In genomic region chr20:63749597-63750508, GRCh38 we compare ENCODE assay signal across 1 cellular context.
TF ChIP-seq lines count a peak whose summit lies in the region.

No MANE protein-coding gene starts in this region.

TF ChIP-seq in WTC11, 78 proteins besides CTCF, POLR2A, EP300 and RAD21:
- TF ChIP-seq ARID4B (CRISPR knock-in tag; IDR thresholded peaks at IDR 0.05; ENCODE audit: borderline replicate concordance) (no peak), EMX1 (CRISPR knock-in tag; IDR thresholded peaks at IDR 0.05) (no peak), IRF2 (CRISPR knock-in tag; IDR thresholded peaks at IDR 0.05; ENCODE audit: borderline replicate concordance, low read depth) (no peak), ZNF281 (CRISPR knock-in tag; IDR thresholded peaks at IDR 0.05) (no peak), ZNF425 (CRISPR knock-in tag; conservative IDR thresholded peaks at IDR 0.05) (no peak), AR (CRISPR knock-in tag; IDR thresholded peaks at IDR 0.05) (no peak), PRDM15 (CRISPR knock-in tag; IDR thresholded peaks at IDR 0.05) (no peak), ETV6 (CRISPR knock-in tag; IDR thresholded peaks at IDR 0.05) (no peak), ZNF263 (CRISPR knock-in tag; IDR thresholded peaks at IDR 0.05; ENCODE audit: low read depth) (no peak), HMGXB4 (CRISPR knock-in tag; IDR thresholded peaks at IDR 0.05) (no peak), SP1 (CRISPR knock-in tag; conservative IDR thresholded peaks at IDR 0.05) (no peak), ZNF512 (CRISPR knock-in tag; IDR thresholded peaks at IDR 0.05; ENCODE audit: borderline replicate concordance) (no peak), CDX4 (CRISPR knock-in tag; IDR thresholded peaks at IDR 0.05; ENCODE audit: borderline replicate concordance) (no peak), PREB (CRISPR knock-in tag; IDR thresholded peaks at IDR 0.05; ENCODE audit: borderline replicate concordance) (no peak)
TF ChIP-seq in WTC11: peak in this region for 0.
